8 cellular contexts compared by ENCODE assay signal in the genomic region with DNA sequence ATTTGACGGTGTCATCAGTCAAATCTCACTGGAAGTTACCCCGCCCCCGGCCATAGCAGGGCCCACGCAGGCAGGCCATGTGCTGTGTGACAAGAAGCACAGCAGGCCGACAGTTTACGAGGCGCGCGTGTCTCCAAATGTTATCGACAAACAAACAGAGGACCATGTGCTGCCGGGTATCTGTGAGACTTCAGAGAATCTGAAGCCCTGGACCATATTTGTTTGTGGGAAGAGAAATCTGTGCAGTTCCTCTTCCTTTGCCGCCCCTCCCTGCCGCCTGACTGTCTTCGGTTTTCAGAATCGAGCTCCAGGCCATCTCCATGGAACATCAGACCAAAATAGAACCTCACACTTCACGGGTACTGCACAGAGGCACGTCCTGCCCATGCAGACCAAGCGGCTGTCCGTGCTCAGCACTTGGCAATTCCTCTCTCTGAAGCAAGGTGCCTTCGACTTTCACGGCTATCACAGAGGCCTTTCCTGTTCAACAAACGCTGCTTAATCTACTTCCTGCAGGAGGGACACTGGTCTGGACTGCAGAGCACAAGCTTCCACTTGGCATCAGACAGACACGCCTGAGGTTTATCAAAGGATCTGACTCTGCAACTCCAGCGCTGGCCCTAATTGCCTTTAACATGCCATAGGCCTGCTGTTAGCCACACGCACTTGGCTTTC.
DNase-seq lines count a peak whose midpoint lies in the region; ATAC-seq and TF ChIP-seq lines count a peak whose summit lies in the region.

No MANE protein-coding gene starts in this region.

- H3K9me3 ChIP-seq in fibroblast of lung (ENCODE audit: control insufficient read depth, insufficient read depth, low read depth, low read length), result no peaks in the 10 kb centered on the region

- no peak overlapping the region for H3K27ac ChIP-seq in fibroblast of lung (ENCODE audit: insufficient read depth, low read length)

- H3K4me3 ChIP-seq in fibroblast of lung (replicated peaks in 1 of 4; ENCODE audit: control extremely low read depth in 1 of 4, insufficient read depth in 1 of 4, low read depth in 3 of 4, low read length in 4 of 4), result no peak overlapping the region

- peak overlapping the region; percentile 47 for H2AFZ ChIP-seq in fibroblast of lung (ENCODE audit: low read length)

- peak in 10 of 14 donors; percentile 22 to 76 (median 40) for DNase-seq in C1 segment of cervical spinal cord (lab: John Stamatoyannopoulos, UW)
- DNase-seq in activated B cell treated with CpG ODN at 0.5 μM for 24 hours, result no peak
- peak in 1 of 2 donors; percentile 8 for DNase-seq in fibroblast of lung (ENCODE audit: low read depth in 2 of 2)
- peak in 8 of 10 donors; percentile 20 to 91 (median 50) for DNase-seq in posterior cingulate gyrus
- no peak for DNase-seq in NCI-H146 treated with DMSO at 0.1 percent for 48 hours (lab: John Stamatoyannopoulos, UW; ENCODE audit: unreplicated experiment)
- DNase-seq in SHP77 (lab: John Stamatoyannopoulos, UW), result no peak
- no peak for DNase-seq in HT-29 (ENCODE audit: low spot score)

- no peaks in the 10 kb centered on the region for H3K36me3 ChIP-seq in fibroblast of lung (ENCODE audit: control insufficient read depth, insufficient read depth, low read length)

- H3K9me3 Mint-ChIP-seq in activated B cell treated with CpG ODN at 0.5 μM for 24 hours, result no peaks in the 10 kb centered on the region

- CTCF ChIA-PET in activated B cell treated with CpG ODN at 0.5 μM for 24 hours (lab: Charles Lee), result no interaction called here

- H3K27me3 ChIP-seq in fibroblast of lung (ENCODE audit: control insufficient read depth, insufficient read depth, low read length), result no peaks in the 10 kb centered on the region

- ATAC-seq in activated B cell treated with CpG ODN at 0.5 μM for 24 hours (ENCODE audit: low read depth), result no peak
- ATAC-seq in HG03460 (IDR thresholded peaks at IDR 0.05; ENCODE audit: unreplicated experiment), result no peak

- H3K4me3 Mint-ChIP-seq in activated B cell treated with CpG ODN at 0.5 μM for 24 hours, result peak overlapping the region; percentile 39

- H3K27ac Mint-ChIP-seq in activated B cell treated with CpG ODN at 0.5 μM for 24 hours, result no peak overlapping the region

- POLR2A ChIA-PET in activated B cell treated with CpG ODN at 0.5 μM for 24 hours (lab: Charles Lee), result no interaction called here

- no peaks in the 10 kb centered on the region for H3K4me1 ChIP-seq in fibroblast of lung (ENCODE audit: control insufficient read depth, extremely low read depth, insufficient read depth, low read length)

- intact Hi-C loops in activated B cell treated with CpG ODN at 0.5 μM for 24 hours (cut with micrococcal nuclease) (no loop called here), posterior cingulate gyrus (cut with DNase I) (no loop called here)

- no peak for TF ChIP-seq CTCF in activated B cell treated with CpG ODN at 0.5 μM for 24 hours (IDR thresholded peaks at IDR 0.05)
- no peak for TF ChIP-seq CTCF in fibroblast of lung (conservative IDR thresholded peaks at IDR 0.05 in 1 of 2, IDR thresholded peaks at IDR 0.05 in 1 of 2; ENCODE audit: low read depth in 1 of 2, low read length in 2 of 2)

- no peaks in the 10 kb centered on the region for H3K36me3 Mint-ChIP-seq in activated B cell treated with CpG ODN at 0.5 μM for 24 hours (ENCODE audit: low read depth)

- no peaks in the 10 kb centered on the region for H3K79me2 ChIP-seq in fibroblast of lung (ENCODE audit: control insufficient read depth, insufficient read depth, low read length)

- no peak overlapping the region for H3K9ac ChIP-seq in fibroblast of lung (ENCODE audit: insufficient read depth, low read length)

- H3K4me1 Mint-ChIP-seq in activated B cell treated with CpG ODN at 0.5 μM for 24 hours, result peaks cover 14% of the 10 kb centered on the region

- no peaks in the 10 kb centered on the region for H4K20me1 ChIP-seq in fibroblast of lung (ENCODE audit: control insufficient read depth, extremely low read depth, insufficient read depth, low read length)

- H3K27me3 Mint-ChIP-seq in activated B cell treated with CpG ODN at 0.5 μM for 24 hours, result no peaks in the 10 kb centered on the region

- peak overlapping the region; percentile 20 for H3K4me2 ChIP-seq in fibroblast of lung (ENCODE audit: extremely low read depth, insufficient read depth, low read length)

Comparison
In these comparisons a context has a peak if more than half of its experiments do, and no peak if none do; other contexts are left out.
1. DNase-seq: peak in C1 segment of cervical spinal cord (10 of 14) and posterior cingulate gyrus (8 of 10); none in activated B cell treated with CpG ODN at 0.5 μM for 24 hours (single experiment), NCI-H146 treated with DMSO at 0.1 percent for 48 hours (single experiment), SHP77 (0 of 2) and HT-29 (single experiment).